Comparison of ENCODE assay signal across 1 cellular context in genomic region chr11:8642226-8642625, GRCh38.
TF ChIP-seq lines count a peak whose summit lies in the region.

No MANE protein-coding gene starts in this region.

TF ChIP-seq in neural cell, 6 proteins besides CTCF, POLR2A, EP300 and RAD21 (continued from another document):
- TF ChIP-seq REST (IDR thresholded peaks at IDR 0.05; ENCODE audit: borderline replicate concordance) (no peak), MXI1 (conservative IDR thresholded peaks at IDR 0.05; ENCODE audit: poor library complexity, severe bottlenecking) (no peak), SMC3 (conservative IDR thresholded peaks at IDR 0.05; ENCODE audit: poor library complexity) (no peak), POLR2AphosphoS5 (IDR thresholded peaks at IDR 0.05) (no peak), EZH2 (IDR thresholded peaks at IDR 0.05; ENCODE audit: borderline replicate concordance, insufficient read depth, low read length, poor library complexity, severe bottlenecking) (no peak)
TF ChIP-seq in neural cell: peak in this region for 0.
